ENCODE assay signal across 11 cellular contexts in genomic region chr7:11835260-11835659, GRCh38. TPM values are rescaled to one million over a fixed set of nuclear protein-coding genes. Genes with fewer than 3 reads are reported as not detected.
DNase-seq lines count a peak whose midpoint lies in the region; ATAC-seq and TF ChIP-seq lines count a peak whose summit lies in the region.
"Had no signal": no experiment of that assay in that cellular context is flagged by ENCODE, and none has a peak within 500 bp of the region (broad histone marks: within the 10 kb centered on the region; RNA-seq: fewer than 3 reads in every experiment).

No MANE protein-coding gene starts in this region.

- no peaks in the 10 kb centered on the region for H3K36me3 Mint-ChIP-seq in stimulated activated memory B cell treated with anti-CD40 and anti-IgM and Interleukin-4, amounts not matched to agents 10 μg/mL and 1 μg/mL and 100 μg/mL, for 72 hours

- DNase-seq in BE2C, result no peak
- peak; percentile 38 for DNase-seq in M059J (ENCODE audit: low read depth)
- DNase-seq in astrocyte of the cerebellum (ENCODE audit: low read depth), result no peak
- no peak for DNase-seq in DMS79 (lab: John Stamatoyannopoulos, UW)
- DNase-seq: activated T-cell treated with anti-CD3 and anti-CD28 coated beads, Interleukin-2, amount 50 U/mL, for 72 hours; nucleus accumbens; Right ventricle myocardium superior had no signal

- H3K9me3 Mint-ChIP-seq in stimulated activated memory B cell treated with anti-CD40 and anti-IgM and Interleukin-4, amounts not matched to agents 10 μg/mL and 1 μg/mL and 100 μg/mL, for 72 hours, result no peaks in the 10 kb centered on the region
- H3K9me3 Mint-ChIP-seq: activated T-cell treated with anti-CD3 and anti-CD28 coated beads, Interleukin-2, amount 50 U/mL, for 72 hours had no signal

- peaks cover 12% of the 10 kb centered on the region for H3K4me1 ChIP-seq in BE2C
- peaks cover 0 to 4% (median 3%) of the 10 kb centered on the region in 4 donors for H3K4me1 ChIP-seq in liver (ENCODE audit: control insufficient read depth in 4 of 4, insufficient read depth in 4 of 4, low read length in 3 of 4)

- H3K27ac Mint-ChIP-seq in stimulated activated memory B cell treated with anti-CD40 and anti-IgM and Interleukin-4, amounts not matched to agents 10 μg/mL and 1 μg/mL and 100 μg/mL, for 72 hours, result no peak overlapping the region
- H3K27ac Mint-ChIP-seq: activated T-cell treated with anti-CD3 and anti-CD28 coated beads, Interleukin-2, amount 50 U/mL, for 72 hours had no signal

- no peaks in the 10 kb centered on the region for H3K9me3 ChIP-seq in BE2C
- H3K9me3 ChIP-seq in liver (ENCODE audit: control insufficient read depth in 4 of 4, low read length in 3 of 4), result no peaks in the 10 kb centered on the region

- H3K36me3 ChIP-seq in BE2C, result no peaks in the 10 kb centered on the region
- no peaks in the 10 kb centered on the region for H3K36me3 ChIP-seq in liver (ENCODE audit: control insufficient read depth in 4 of 4, insufficient read depth in 3 of 4, low read depth in 1 of 4, low read length in 3 of 4)

- TF ChIP-seq RAD21 in liver (IDR thresholded peaks at IDR 0.05), result peak; percentile 74 to 77

- H3K27me3 ChIP-seq in BE2C, result no peaks in the 10 kb centered on the region
- no peaks in the 10 kb centered on the region for H3K27me3 ChIP-seq in liver (ENCODE audit: control insufficient read depth in 4 of 4, insufficient read depth in 4 of 4, low read length in 3 of 4)

- no peak for ATAC-seq in HG03039 (IDR thresholded peaks at IDR 0.05; ENCODE audit: unreplicated experiment)
- no peak for ATAC-seq in HG03135 (IDR thresholded peaks at IDR 0.05; ENCODE audit: unreplicated experiment)
- ATAC-seq in stimulated activated memory B cell treated with anti-CD40 and anti-IgM and Interleukin-4, amounts not matched to agents 10 μg/mL and 1 μg/mL and 100 μg/mL, for 72 hours, result no peak
- ATAC-seq: activated T-cell treated with anti-CD3 and anti-CD28 coated beads, Interleukin-2, amount 50 U/mL, for 72 hours had no signal

- H3K27me3 Mint-ChIP-seq in stimulated activated memory B cell treated with anti-CD40 and anti-IgM and Interleukin-4, amounts not matched to agents 10 μg/mL and 1 μg/mL and 100 μg/mL, for 72 hours, result peaks cover 19% of the 10 kb centered on the region

- H3K4me3 Mint-ChIP-seq in stimulated activated memory B cell treated with anti-CD40 and anti-IgM and Interleukin-4, amounts not matched to agents 10 μg/mL and 1 μg/mL and 100 μg/mL, for 72 hours, result no peak overlapping the region
- H3K4me3 Mint-ChIP-seq: activated T-cell treated with anti-CD3 and anti-CD28 coated beads, Interleukin-2, amount 50 U/mL, for 72 hours had no signal

- in situ Hi-C loops in astrocyte of the cerebellum (cut with HindIII; ENCODE audit: low sequenced_read_pairs), result no loop called here

- H3K4me1 Mint-ChIP-seq in stimulated activated memory B cell treated with anti-CD40 and anti-IgM and Interleukin-4, amounts not matched to agents 10 μg/mL and 1 μg/mL and 100 μg/mL, for 72 hours, result no peaks in the 10 kb centered on the region

- peak; percentile 57 for TF ChIP-seq CTCF in BE2C (IDR thresholded peaks at IDR 0.05; ENCODE audit: low read depth, low read length)
- peak; percentile 34 for TF ChIP-seq CTCF in astrocyte of the cerebellum (IDR thresholded peaks at IDR 0.05; ENCODE audit: low read depth, low read length, missing control alignments)
- peak; percentile 34 for TF ChIP-seq CTCF in liver (IDR thresholded peaks at IDR 0.05; ENCODE audit: low read depth, low read length, missing input control)

- no peak overlapping the region for H3K27ac ChIP-seq in liver (ENCODE audit: low read depth in 1 of 2, low read length in 2 of 2)

- H3K9ac ChIP-seq in liver (ENCODE audit: low read depth in 1 of 2, low read length in 2 of 2), result no peak overlapping the region

- no peak overlapping the region for H3K4me3 ChIP-seq in BE2C (ENCODE audit: low read depth, low read length)
- no peak overlapping the region for H3K4me3 ChIP-seq in astrocyte of the cerebellum (ENCODE audit: low read depth, low read length)
- H3K4me3 ChIP-seq in liver (ENCODE audit: low read depth in 1 of 3, low read length in 3 of 3), result no peak overlapping the region

TF ChIP-seq in liver, 16 proteins besides CTCF, POLR2A, EP300 and RAD21:
- TF ChIP-seq EGR1 (IDR thresholded peaks at IDR 0.05; ENCODE audit: low read depth in 2 of 2), result no peak
- no peak for TF ChIP-seq TAF1 (conservative IDR thresholded peaks at IDR 0.05)
- no peak for TF ChIP-seq FOXA2 (IDR thresholded peaks at IDR 0.05)
- no peak for TF ChIP-seq MAX (IDR thresholded peaks at IDR 0.05)
- TF ChIP-seq HNF4G (IDR thresholded peaks at IDR 0.05), result no peak
- no peak for TF ChIP-seq HNF4A (conservative IDR thresholded peaks at IDR 0.05)
- no peak for TF ChIP-seq JUND (IDR thresholded peaks at IDR 0.05)

RNA-seq across cellular contexts. Expression of gene THSD7A, which starts 3.3 kb away (rescaled TPM):
- polyA plus RNA-seq in BE2C (2012; ENCODE audit: insufficient read depth, insufficient read length, low read depth), result 18.2 TPM
- 3.1 and 5.2 TPM in 2 replicates for total RNA-seq in M059J (2014; rRNA removed; shearing (Covaris generic))
- total RNA-seq in liver, result 1 to 10 TPM; 1.3 to 2.5 TPM
- 1 to 10 TPM in 1 of 2 donors, under 1 TPM in 1; 0.15 to 2.7 TPM for polyA plus RNA-seq in liver
- total RNA-seq: activated T-cell treated with anti-CD3 and anti-CD28 coated beads, Interleukin-2, amount 50 U/mL, for 72 hours had no signal
